In the genomic region with DNA sequence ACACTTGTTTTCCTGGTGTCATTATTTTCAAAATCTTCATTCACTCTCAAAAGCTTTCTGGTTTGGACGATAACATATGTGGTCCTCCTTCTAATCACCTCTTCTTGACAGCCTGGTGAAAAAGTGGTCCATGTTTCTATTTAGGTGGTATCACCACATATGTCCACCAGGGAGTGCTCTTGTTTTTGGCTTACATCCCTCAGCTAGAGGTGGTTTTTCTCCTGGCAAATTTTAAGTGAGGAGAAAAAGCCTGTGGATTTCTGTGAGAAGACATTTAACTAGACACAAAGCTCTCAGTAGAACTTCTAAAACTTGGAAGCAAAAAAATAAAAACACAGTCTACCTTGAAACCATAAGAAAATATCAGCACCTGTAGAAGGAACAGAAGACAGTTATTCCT, we compare ENCODE assay signal across 8 cellular contexts. TPM values are rescaled to one million over a fixed set of nuclear protein-coding genes. Genes with fewer than 3 reads are reported as not detected.
A peak's percentile ranks its signal among the peaks of the same experiment; 100 is the strongest.
DNase-seq lines count a peak whose midpoint lies in the region; ATAC-seq, FAIRE-seq and TF ChIP-seq lines count a peak whose summit lies in the region.
"Had no signal": no experiment of that assay in that cellular context is flagged by ENCODE, and none has a peak within 500 bp of the region (broad histone marks: within the 10 kb centered on the region; RNA-seq: fewer than 3 reads in every experiment).

No MANE protein-coding gene starts in this region.

- H3K27ac ChIP-seq in adrenal gland (no peak overlapping the region), right lobe of liver (no peak overlapping the region)

- H3K27me3 ChIP-seq in Loucy (ENCODE audit: insufficient read depth, low read length, poor library complexity, severe bottlenecking) (no peaks in the 10 kb centered on the region), adrenal gland (peaks cover 8% of the 10 kb centered on the region), right lobe of liver (peaks cover 0 to 10% of the 10 kb centered on the region in 2 donors)

- no peaks in the 10 kb centered on the region for H3K79me2 ChIP-seq in Loucy (ENCODE audit: insufficient read depth, low read length)

- H3K27ac Mint-ChIP-seq in activated T-helper 2 cell treated with anti-CD3 and anti-CD28 coated beads, Interferon-gamma antibody, Interleukin-2, Interleukin-4, amounts not matched to agents 10 μg/mL and 5 μg/mL and 100 μg/mL, durations not matched to agents 14 hours and 24 hours and 36 hours = no peak overlapping the region

- H3K4me2 ChIP-seq in Loucy (ENCODE audit: low read depth, low read length, poor library complexity, severe bottlenecking) = no peak overlapping the region

- H3F3A ChIP-seq in Loucy (ENCODE audit: low read depth) = no peaks in the 10 kb centered on the region

- H3K9me3 ChIP-seq in Loucy (ENCODE audit: insufficient read depth, low read depth, low read length) (no peaks in the 10 kb centered on the region), adrenal gland (replicated peaks in 1 of 3) (no peaks in the 10 kb centered on the region), right lobe of liver (no peaks in the 10 kb centered on the region)

- no peak overlapping the region for H3K4me3 Mint-ChIP-seq in activated T-helper 2 cell treated with anti-CD3 and anti-CD28 coated beads, Interferon-gamma antibody, Interleukin-2, Interleukin-4, amounts not matched to agents 10 μg/mL and 5 μg/mL and 100 μg/mL, durations not matched to agents 14 hours and 24 hours and 36 hours (ENCODE audit: low read depth)

- no peak overlapping the region for H2AFZ ChIP-seq in Loucy (ENCODE audit: low read length)

- H3K36me3 ChIP-seq in Loucy (ENCODE audit: insufficient read depth, low read length) = no peaks in the 10 kb centered on the region
- no peaks in the 10 kb centered on the region for H3K36me3 ChIP-seq in adrenal gland (replicated peaks in 1 of 2)
- no peaks in the 10 kb centered on the region for H3K36me3 ChIP-seq in right lobe of liver

- no peaks in the 10 kb centered on the region for H3K9me3 Mint-ChIP-seq in activated T-helper 2 cell treated with anti-CD3 and anti-CD28 coated beads, Interferon-gamma antibody, Interleukin-2, Interleukin-4, amounts not matched to agents 10 μg/mL and 5 μg/mL and 100 μg/mL, durations not matched to agents 14 hours and 24 hours and 36 hours

- H3K27me3 Mint-ChIP-seq in activated T-helper 2 cell treated with anti-CD3 and anti-CD28 coated beads, Interferon-gamma antibody, Interleukin-2, Interleukin-4, amounts not matched to agents 10 μg/mL and 5 μg/mL and 100 μg/mL, durations not matched to agents 14 hours and 24 hours and 36 hours (ENCODE audit: low read depth) = no peaks in the 10 kb centered on the region

- H3K9ac ChIP-seq in Loucy (ENCODE audit: low read depth, low read length, poor library complexity, severe bottlenecking) = no peak overlapping the region

- H3K9me2 ChIP-seq in Loucy (replicated peaks; ENCODE audit: low read depth, low read length) = no peaks in the 10 kb centered on the region

- TF ChIP-seq CTCF in Loucy (conservative IDR thresholded peaks at IDR 0.05; ENCODE audit: low read length) (peak; percentile 57), adrenal gland (IDR thresholded peaks at IDR 0.05) (peak in 4 of 6 experiments; percentile 18 to 42 (median 42)), right lobe of liver (IDR thresholded peaks at IDR 0.05) (peak; percentile 35 to 49 (median 40))

- intact Hi-C loops in adrenal gland (cut with DNase I) (no loop called here), right lobe of liver (cut with DNase I) (no loop called here)
- intact Hi-C loops in activated T-helper 2 cell treated with anti-CD3 and anti-CD28 coated beads, Interferon-gamma antibody, Interleukin-2, Interleukin-4, amounts not matched to agents 10 μg/mL and 5 μg/mL and 100 μg/mL, durations not matched to agents 14 hours and 24 hours and 36 hours (cut with micrococcal nuclease) = no loop called here

- H4K20me1 ChIP-seq in Loucy (ENCODE audit: insufficient read depth, low read length, poor library complexity, severe bottlenecking) = no peaks in the 10 kb centered on the region

- H3K4me1 Mint-ChIP-seq in activated T-helper 2 cell treated with anti-CD3 and anti-CD28 coated beads, Interferon-gamma antibody, Interleukin-2, Interleukin-4, amounts not matched to agents 10 μg/mL and 5 μg/mL and 100 μg/mL, durations not matched to agents 14 hours and 24 hours and 36 hours (ENCODE audit: low read depth) = no peaks in the 10 kb centered on the region

- H3K4me3 ChIP-seq in Loucy (ENCODE audit: low read length, poor library complexity, severe bottlenecking) (no peak overlapping the region), adrenal gland (no peak overlapping the region), right lobe of liver (no peak overlapping the region)

- ATAC-seq in right lobe of liver = peak in 1 of 4 donors; percentile 32
- no peak for ATAC-seq in GM18505 (IDR thresholded peaks at IDR 0.05; ENCODE audit: unreplicated experiment)

- TF ChIP-seq POLR2A in GM12891 (IDR thresholded peaks at IDR 0.05; ENCODE audit: low read depth, low read length) (no peak), adrenal gland (IDR thresholded peaks at IDR 0.05) (no peak), right lobe of liver (IDR thresholded peaks at IDR 0.05) (no peak), GM18505 (IDR thresholded peaks at IDR 0.05; ENCODE audit: borderline replicate concordance, extremely low read depth, insufficient read depth, insufficient read length) (no peak)

- WGBS in adrenal gland, 4 donors = 5 to 24% (median 14%) methylated on average over 1 of the region's 1 CpG
- WGBS in right lobe of liver (ENCODE audit: insufficient coverage, low coverage, low lambda C conversion rate, missing lambda C conversion rate) = 0% methylated on average over 1 of the region's 1 CpG

- no peaks in the 10 kb centered on the region for H3K4me1 ChIP-seq in Loucy (ENCODE audit: insufficient read depth, low read length, poor library complexity, severe bottlenecking)
- H3K4me1 ChIP-seq in adrenal gland (replicated peaks in 1 of 2) = no peaks in the 10 kb centered on the region
- no peaks in the 10 kb centered on the region for H3K4me1 ChIP-seq in right lobe of liver

- peak; percentile 31 for FAIRE-seq in GM12891 (lab: Jason Lieb, UNC)

- DNase-seq in GM12891 (ENCODE audit: insufficient read length, low spot score) = peak; percentile 0
- DNase-seq in adrenal gland = peak in 1 of 7 donors; percentile 8
- no peak for DNase-seq in right lobe of liver
- DNase-seq in stimulated activated CD4-positive, alpha-beta T cell treated with anti-CD3 and anti-CD28 coated beads, Interleukin-2, amount 100 ng/mL, for 48 hours = no peak
- DNase-seq in activated T-helper 2 cell treated with anti-CD3 and anti-CD28 coated beads, Interferon-gamma antibody, Interleukin-2, Interleukin-4, amounts not matched to agents 10 μg/mL and 5 μg/mL and 100 μg/mL, durations not matched to agents 14 hours and 24 hours and 36 hours (ENCODE audit: low spot score) = no peak

- H3K36me3 Mint-ChIP-seq in activated T-helper 2 cell treated with anti-CD3 and anti-CD28 coated beads, Interferon-gamma antibody, Interleukin-2, Interleukin-4, amounts not matched to agents 10 μg/mL and 5 μg/mL and 100 μg/mL, durations not matched to agents 14 hours and 24 hours and 36 hours (ENCODE audit: low read depth) = no peaks in the 10 kb centered on the region

TF ChIP-seq in GM12891, 5 proteins besides CTCF, POLR2A, EP300 and RAD21:
- no peak for TF ChIP-seq PAX5 (IDR thresholded peaks at IDR 0.05; ENCODE audit: insufficient read depth, low read length, severe bottlenecking)
- no peak for TF ChIP-seq TAF1 (IDR thresholded peaks at IDR 0.05; ENCODE audit: low read depth, low read length)
- TF ChIP-seq SPI1 (IDR thresholded peaks at IDR 0.05; ENCODE audit: low read depth, low read length) = no peak
- no peak for TF ChIP-seq POU2F2 (IDR thresholded peaks at IDR 0.05; ENCODE audit: low read depth, low read length)
- no peak for TF ChIP-seq POLR2AphosphoS5 (IDR thresholded peaks at IDR 0.05; ENCODE audit: low read depth, low read length)
TF ChIP-seq in GM12891: peak in this region for 0.

RNA-seq across cellular contexts. Expression of gene FRMPD4, which starts 58.0 kb away (rescaled TPM):
- not detected for polyA plus RNA-seq in GM12891 (2012; ENCODE audit: low read depth, missing spikeins)
- total RNA-seq in adrenal gland (under 1 TPM in 2 of 8 donors, not detected in 6; under 0.01 to 0.04 TPM), right lobe of liver (under 1 TPM in 3 of 6 experiments, not detected in 3; 0.05 to 0.12 (median 0.06) TPM)
- polyA plus RNA-seq in adrenal gland = under 1 TPM in 2 of 3 donors, not detected in 1; under 0.01 to 0.02 TPM
- total RNA-seq in activated T-helper 2 cell treated with anti-CD3 and anti-CD28 coated beads, Interferon-gamma antibody, Interleukin-2, Interleukin-4, amounts not matched to agents 10 μg/mL and 5 μg/mL and 100 μg/mL, durations not matched to agents 14 hours and 24 hours and 36 hours = not detected in 2 replicates
- total RNA-seq: activated CD8-positive, alpha-beta memory T cell treated with anti-CD3 and anti-CD28 coated beads for 36 hours had no signal
